In the genomic region with DNA sequence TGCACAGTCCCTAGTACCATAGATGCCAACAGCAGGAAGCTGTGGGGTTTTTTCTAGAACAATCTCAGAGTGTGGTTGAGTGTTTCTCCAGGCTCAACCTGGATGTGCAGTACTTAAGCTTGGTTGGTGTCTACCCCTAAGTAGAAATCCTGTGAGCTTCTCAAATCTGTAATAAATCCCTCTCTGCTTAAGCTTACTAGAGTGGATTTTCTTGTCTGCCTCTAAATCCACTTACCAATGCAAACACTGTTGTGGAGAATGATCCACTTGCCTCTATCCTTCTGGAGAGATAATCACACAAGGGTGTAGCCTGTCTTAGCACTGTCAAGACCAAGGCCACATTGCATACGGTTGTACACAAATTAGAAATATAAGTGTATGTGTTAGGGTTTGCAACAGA, we compare ENCODE assay signal across 23 cellular contexts. TPM values are rescaled to one million over a fixed set of nuclear protein-coding genes. Genes with fewer than 3 reads are reported as not detected.
"Had no signal": no experiment of that assay in that cellular context is flagged by ENCODE, and none has a peak within 500 bp of the region (broad histone marks: within the 10 kb centered on the region; RNA-seq: fewer than 3 reads in every experiment).

No MANE protein-coding gene starts in this region.

- H3K27me3 Mint-ChIP-seq: dendritic cell treated with granulocyte-macrophage colony-stimulating factor and Interleukin-4, amounts not matched to agents 40 ng/mL and 50 ng/mL, for 4 days had no signal

- H3K9me3 Mint-ChIP-seq: effector memory CD8-positive, alpha-beta T cell had no signal

- H3K9me3 ChIP-seq: gastrocnemius medialis, neutrophil, right lobe of liver, thoracic aorta, transverse colon had no signal

- H3K4me1 Mint-ChIP-seq: naive thymus-derived CD8-positive, alpha-beta T cell; stimulated activated naive B cell treated with anti-CD40 and anti-IgM and Interleukin-4, amounts not matched to agents 10 μg/mL and 1 μg/mL and 100 μg/mL, for 72 hours had no signal

- H3K4me3 Mint-ChIP-seq: dendritic cell treated with granulocyte-macrophage colony-stimulating factor and Interleukin-4, amounts not matched to agents 40 ng/mL and 50 ng/mL, for 4 days; effector memory CD8-positive, alpha-beta T cell; naive thymus-derived CD8-positive, alpha-beta T cell; stimulated activated naive B cell treated with anti-CD40 and anti-IgM and Interleukin-4, amounts not matched to agents 10 μg/mL and 1 μg/mL and 100 μg/mL, for 72 hours had no signal

- H3K36me3 Mint-ChIP-seq: stimulated activated naive B cell treated with anti-CD40 and anti-IgM and Interleukin-4, amounts not matched to agents 10 μg/mL and 1 μg/mL and 100 μg/mL, for 72 hours had no signal

- DNase-seq: effector memory CD8-positive, alpha-beta T cell; gastrocnemius medialis; heart right ventricle; hypothalamus; kidney glomerular epithelial cell; mammary epithelial cell; naive thymus-derived CD8-positive, alpha-beta T cell; psoas muscle; retina; stimulated activated CD4-positive, alpha-beta T cell treated with anti-CD3 and anti-CD28 coated beads, Interleukin-4, amount 100 ng/mL, for 24 hours; stimulated activated naive B cell treated with anti-CD40 and anti-IgM and Interleukin-4, amounts not matched to agents 10 μg/mL and 1 μg/mL and 100 μg/mL, for 72 hours; stomach; substantia nigra; transverse colon had no signal

- H3K27ac Mint-ChIP-seq: dendritic cell treated with granulocyte-macrophage colony-stimulating factor and Interleukin-4, amounts not matched to agents 40 ng/mL and 50 ng/mL, for 4 days; effector memory CD8-positive, alpha-beta T cell; naive thymus-derived CD8-positive, alpha-beta T cell; stimulated activated naive B cell treated with anti-CD40 and anti-IgM and Interleukin-4, amounts not matched to agents 10 μg/mL and 1 μg/mL and 100 μg/mL, for 72 hours had no signal

- FAIRE-seq: islet of Langerhans had no signal

- H3K27ac ChIP-seq: epithelial cell of prostate, esophagus muscularis mucosa, gastrocnemius medialis, neutrophil, psoas muscle, right lobe of liver, stomach, thoracic aorta had no signal

- H3K27me3 ChIP-seq: esophagus muscularis mucosa, gastrocnemius medialis, heart right ventricle, neutrophil, right lobe of liver, transverse colon had no signal

- H3K4me3 ChIP-seq: esophagus muscularis mucosa, gastrocnemius medialis, heart right ventricle, psoas muscle, right lobe of liver, stomach, thoracic aorta, transverse colon had no signal

- H3K36me3 ChIP-seq: esophagus muscularis mucosa, gastrocnemius medialis, heart right ventricle, neutrophil, right lobe of liver, stomach, thoracic aorta, transverse colon had no signal

- ATAC-seq: effector memory CD8-positive, alpha-beta T cell; naive thymus-derived CD8-positive, alpha-beta T cell; stimulated activated naive B cell treated with anti-CD40 and anti-IgM and Interleukin-4, amounts not matched to agents 10 μg/mL and 1 μg/mL and 100 μg/mL, for 72 hours had no signal

RNA-seq across cellular contexts. Expression of a gene that starts 43.3 kb away (rescaled TPM):
- total RNA-seq: fibroblast of villous mesenchyme, mammary epithelial cell, osteoblast had no signal
